In genomic region chr12:111942557-111942956, GRCh38 we compare ENCODE assay signal across 12 cellular contexts.
A peak's percentile ranks its signal among the peaks of the same experiment; 100 is the strongest.
DNase-seq lines count a peak whose midpoint lies in the region; ATAC-seq, FAIRE-seq and TF ChIP-seq lines count a peak whose summit lies in the region.
"Had no signal": no experiment of that assay in that cellular context is flagged by ENCODE, and none has a peak within 500 bp of the region (broad histone marks: within the 10 kb centered on the region; RNA-seq: fewer than 3 reads in every experiment).

No MANE protein-coding gene starts in this region.

- H3K9me3 ChIP-seq in PC-3 (ENCODE audit: low read length) (no peaks in the 10 kb centered on the region), small intestine (ENCODE audit: control insufficient read depth, low read depth) (no peaks in the 10 kb centered on the region)
- H3K9me3 ChIP-seq: thyroid gland had no signal

- POLR2A ChIA-PET in PC-3 (lab: Charles Lee; ENCODE audit: unreplicated experiment) = no interaction called here

- no peaks in the 10 kb centered on the region for H3K4me1 Mint-ChIP-seq in activated T-cell treated with anti-CD3 and anti-CD28 coated beads, Interleukin-2, amount 50 U/mL, for 72 hours (ENCODE audit: low read depth)
- peaks cover 3% of the 10 kb centered on the region for H3K4me1 Mint-ChIP-seq in CD14-positive monocyte

- H3K79me2 ChIP-seq in PC-3 (ENCODE audit: low read length) = no peaks in the 10 kb centered on the region

- H3K9ac ChIP-seq in PC-3 (ENCODE audit: low read length) = no peak overlapping the region

- no peaks in the 10 kb centered on the region for H4K20me1 ChIP-seq in PC-3 (ENCODE audit: low read length)

- H3K4me3 ChIP-seq in PC-3 (ENCODE audit: low read length) = no peak overlapping the region
- no peak overlapping the region for H3K4me3 ChIP-seq in small intestine (ENCODE audit: low read depth in 1 of 2, low read length in 2 of 2)
- H3K4me3 ChIP-seq: lung, PC-9, thyroid gland had no signal

- 68 to 79% (median 72%) methylated on average over 5 of the region's 5 CpGs for WGBS in small intestine, 3 donors

- FAIRE-seq in small intestine (lab: Jason Lieb, UNC) = no peak
- FAIRE-seq: D721Med had no signal

- H3K36me3 ChIP-seq in PC-3 (ENCODE audit: low read depth, low read length) (no peaks in the 10 kb centered on the region), small intestine (ENCODE audit: control insufficient read depth in 2 of 2, insufficient read depth in 2 of 2, low read length in 2 of 2) (no peaks in the 10 kb centered on the region)
- H3K36me3 ChIP-seq: thyroid gland had no signal

- ATAC-seq in activated T-cell treated with anti-CD3 and anti-CD28 coated beads, Interleukin-2, amount 50 U/mL, for 72 hours (replicated peaks in 1 of 2) = no peak
- ATAC-seq in PC-3 = peak; percentile 88

- BruUV-seq in PC-3 (replicated peaks; lab: Mats Ljungman, UMichigan) = no TSS peak

- no peak overlapping the region for H3K4me3 Mint-ChIP-seq in activated T-cell treated with anti-CD3 and anti-CD28 coated beads, Interleukin-2, amount 50 U/mL, for 72 hours
- H3K4me3 Mint-ChIP-seq in CD14-positive monocyte = no peak overlapping the region

- TF ChIP-seq CTCF in PC-3 (conservative IDR thresholded peaks at IDR 0.05; ENCODE audit: low read depth, low read length) (no peak), CD14-positive monocyte (IDR thresholded peaks at IDR 0.05) (no peak)

- H3K27me3 Mint-ChIP-seq in activated T-cell treated with anti-CD3 and anti-CD28 coated beads, Interleukin-2, amount 50 U/mL, for 72 hours (ENCODE audit: low read depth) = no peaks in the 10 kb centered on the region
- no peaks in the 10 kb centered on the region for H3K27me3 Mint-ChIP-seq in CD14-positive monocyte (ENCODE audit: low read depth in 3 of 3)

- H3K27me3 ChIP-seq in PC-3 (ENCODE audit: low read length) (no peaks in the 10 kb centered on the region), small intestine (ENCODE audit: control insufficient read depth in 2 of 2, insufficient read depth in 2 of 2, low read length in 2 of 2) (no peaks in the 10 kb centered on the region)
- H3K27me3 ChIP-seq: thyroid gland had no signal

- peak overlapping the region; percentile 86 for H3K27ac Mint-ChIP-seq in activated T-cell treated with anti-CD3 and anti-CD28 coated beads, Interleukin-2, amount 50 U/mL, for 72 hours
- H3K27ac Mint-ChIP-seq in CD14-positive monocyte = no peak overlapping the region

- no peaks in the 10 kb centered on the region for H3K9me3 Mint-ChIP-seq in activated T-cell treated with anti-CD3 and anti-CD28 coated beads, Interleukin-2, amount 50 U/mL, for 72 hours
- H3K9me3 Mint-ChIP-seq in CD14-positive monocyte = peaks cover 0 to 2% (median 0%) of the 10 kb centered on the region in 7 donors

- H3K27ac ChIP-seq in PC-3 (ENCODE audit: low read length) (no peak overlapping the region), epithelial cell of prostate (no peak overlapping the region), small intestine (ENCODE audit: low read depth in 1 of 2, low read length in 1 of 2) (no peak overlapping the region)
- H3K27ac ChIP-seq: PC-9, thyroid gland had no signal

- no peaks in the 10 kb centered on the region for H3F3A ChIP-seq in PC-3 (ENCODE audit: low read length, unreplicated experiment)

- no peaks in the 10 kb centered on the region for H3K9me2 ChIP-seq in PC-3 (replicated peaks; ENCODE audit: low read length)

- intact Hi-C loops in PC-3 (cut with micrococcal nuclease) (loop anchor here (2.0 kb wide), 1 partner anchor 118 kb away; no protein-coding TSS in a partner anchor), CD14-positive monocyte (cut with micrococcal nuclease) (loop anchor here (10.0 kb wide), 1 partner anchor 72 kb away; the partner anchor contains the start of genes ERP29 (in 2 of the 2) and TMEM116 (in 2 of the 2))

- H3K36me3 Mint-ChIP-seq in activated T-cell treated with anti-CD3 and anti-CD28 coated beads, Interleukin-2, amount 50 U/mL, for 72 hours (ENCODE audit: insufficient read depth in 2 of 2) = peaks cover 0 to 2% of the 10 kb centered on the region in 2 donors
- H3K36me3 Mint-ChIP-seq in CD14-positive monocyte = peaks cover 0 to 4% of the 10 kb centered on the region in 2 donors

- H2AFZ ChIP-seq in PC-3 (ENCODE audit: low read length) = peak overlapping the region; percentile 11; the same call in 1 of the 2 replicates
- H2AFZ ChIP-seq: PC-9 had no signal

- H3K4me1 ChIP-seq in PC-3 (ENCODE audit: insufficient read depth, low read length) (peaks cover 9% of the 10 kb centered on the region; the same call in 1 of the 2 replicates), small intestine (ENCODE audit: control insufficient read depth in 2 of 2, insufficient read depth in 1 of 2, low read depth in 1 of 2, low read length in 1 of 2) (no peaks in the 10 kb centered on the region)
- H3K4me1 ChIP-seq: thyroid gland had no signal

- no peak overlapping the region for H3K4me2 ChIP-seq in PC-3 (ENCODE audit: low read length)
- H3K4me2 ChIP-seq: PC-9 had no signal

- CTCF ChIA-PET in PC-3 (lab: Charles Lee) = no interaction called here

- no peak for DNase-seq in activated T-cell treated with anti-CD3 and anti-CD28 coated beads, Interleukin-2, amount 50 U/mL, for 72 hours
- DNase-seq in activated T-cell treated with anti-CD3 and anti-CD28 coated beads, Interleukin-2, amount 50 U/mL, for 48 hours = no peak
- DNase-seq in PC-3 (peak; percentile 94), epithelial cell of prostate (ENCODE audit: low read depth, low spot score) (peak; percentile 71), small intestine (peak; percentile 12), occipital lobe (lab: John Stamatoyannopoulos, UW) (no peak), SHP77 (lab: John Stamatoyannopoulos, UW) (no peak), CD14-positive monocyte (ENCODE audit: low spot score) (no peak)
- DNase-seq: thyroid gland had no signal

Comparison
In these comparisons a context has a peak if more than half of its experiments do, and no peak if none do; other contexts are left out.
1. DNase-seq: peak in PC-3 (single experiment), epithelial cell of prostate (single experiment) and small intestine (single experiment); none in activated T-cell treated with anti-CD3 and anti-CD28 coated beads, Interleukin-2, amount 50 U/mL, for 72 hours (0 of 2), activated T-cell treated with anti-CD3 and anti-CD28 coated beads, Interleukin-2, amount 50 U/mL, for 48 hours (0 of 2), occipital lobe (single experiment), SHP77 (0 of 2) and CD14-positive monocyte (single experiment).